21 cellular contexts compared by ENCODE assay signal in genomic region chr4:25621027-25621930, GRCh38. TPM values are rescaled to one million over a fixed set of nuclear protein-coding genes. Genes with fewer than 3 reads are reported as not detected.
A peak's percentile ranks its signal among the peaks of the same experiment; 100 is the strongest.
DNase-seq lines count a peak whose midpoint lies in the region; ATAC-seq and TF ChIP-seq lines count a peak whose summit lies in the region.
"Had no signal": no experiment of that assay in that cellular context is flagged by ENCODE, and none has a peak within 500 bp of the region (broad histone marks: within the 10 kb centered on the region; RNA-seq: fewer than 3 reads in every experiment).

No MANE protein-coding gene starts in this region.

- TF ChIP-seq CTCF in spleen (IDR thresholded peaks at IDR 0.05 in 8 of 11, conservative IDR thresholded peaks at IDR 0.05 in 3 of 11), result no peak

- no peak overlapping the region for H3K27ac ChIP-seq in spleen
- H3K27ac ChIP-seq: esophagus muscularis mucosa had no signal

- ATAC-seq in GM21381 (IDR thresholded peaks at IDR 0.05; ENCODE audit: unreplicated experiment), result peak; percentile 57
- no peak for ATAC-seq in HG03025 (IDR thresholded peaks at IDR 0.05; ENCODE audit: low FRiP score, unreplicated experiment)

- WGBS in spleen, 5 donors, result 44 to 53% (median 49%) methylated on average over 15 of the region's 15 CpGs

- no peaks in the 10 kb centered on the region for H3K9me3 ChIP-seq in spleen
- H3K9me3 ChIP-seq: esophagus muscularis mucosa had no signal

- peaks cover 0 to 21% (median 0%) of the 10 kb centered on the region in 7 donors for H3K27me3 ChIP-seq in spleen (replicated peaks in 1 of 7)

- no peak for TF ChIP-seq POLR2A in spleen (IDR thresholded peaks at IDR 0.05)

- intact Hi-C loops in spleen (cut with DNase I; ENCODE audit: low total_unique reads), result no loop called here

- H3K36me3 ChIP-seq in spleen, result no peaks in the 10 kb centered on the region
- H3K36me3 ChIP-seq: esophagus muscularis mucosa had no signal

- no peak for TF ChIP-seq RAD21 in Ishikawa (IDR thresholded peaks at IDR 0.05; ENCODE audit: low read depth)

- DNase-seq in iPS-NIHi11 (ENCODE audit: low spot score) (peak; percentile 22), spleen (peak; percentile 13), ureter (ENCODE audit: low spot score) (no peak), Kasumi-1 (lab: John Stamatoyannopoulos, UW) (no peak)
- DNase-seq in activated CD4-positive, alpha-beta T cell treated with anti-CD3 and anti-CD28 coated beads, Interleukin-2, amount 50 U/mL, for 1 hour, result no peak
- DNase-seq: activated CD4-positive, alpha-beta T cell treated with anti-CD3 and anti-CD28 coated beads for 4 hours; activated CD8-positive, alpha-beta memory T cell treated with anti-CD3 and anti-CD28 coated beads, Interleukin-2, amount 50 U/mL, for 48 hours; activated naive CD4-positive, alpha-beta T cell treated with anti-CD3 and anti-CD28 coated beads, Interleukin-2, amount 10 ng/mL, durations not matched to agents 7 days and 5 days; midbrain; NCI-H187; NCI-H526; OCI-M1; T1000 had no signal

- H3K4me3 ChIP-seq in spleen, result no peak overlapping the region
- H3K4me3 ChIP-seq: esophagus muscularis mucosa, smooth muscle cell had no signal

- TF ChIP-seq EP300 in Ishikawa (IDR thresholded peaks at IDR 0.05; ENCODE audit: borderline replicate concordance), result peak; percentile 70; the same call in 1 of the 2 replicates

- H3K4me1 ChIP-seq in spleen, result no peaks in the 10 kb centered on the region
- H3K4me1 ChIP-seq: esophagus muscularis mucosa had no signal

TF ChIP-seq in Ishikawa, 13 proteins besides CTCF, POLR2A, EP300 and RAD21:
- TF ChIP-seq USF1 (IDR thresholded peaks at IDR 0.05), result peak; percentile 61
- peak; percentile 79 for TF ChIP-seq TCF12 (IDR thresholded peaks at IDR 0.05; ENCODE audit: low read depth)
- TF ChIP-seq CEBPB (IDR thresholded peaks at IDR 0.05), result peak; percentile 5; the same call in 1 of the 2 replicates
- TF ChIP-seq, protein P1, sequence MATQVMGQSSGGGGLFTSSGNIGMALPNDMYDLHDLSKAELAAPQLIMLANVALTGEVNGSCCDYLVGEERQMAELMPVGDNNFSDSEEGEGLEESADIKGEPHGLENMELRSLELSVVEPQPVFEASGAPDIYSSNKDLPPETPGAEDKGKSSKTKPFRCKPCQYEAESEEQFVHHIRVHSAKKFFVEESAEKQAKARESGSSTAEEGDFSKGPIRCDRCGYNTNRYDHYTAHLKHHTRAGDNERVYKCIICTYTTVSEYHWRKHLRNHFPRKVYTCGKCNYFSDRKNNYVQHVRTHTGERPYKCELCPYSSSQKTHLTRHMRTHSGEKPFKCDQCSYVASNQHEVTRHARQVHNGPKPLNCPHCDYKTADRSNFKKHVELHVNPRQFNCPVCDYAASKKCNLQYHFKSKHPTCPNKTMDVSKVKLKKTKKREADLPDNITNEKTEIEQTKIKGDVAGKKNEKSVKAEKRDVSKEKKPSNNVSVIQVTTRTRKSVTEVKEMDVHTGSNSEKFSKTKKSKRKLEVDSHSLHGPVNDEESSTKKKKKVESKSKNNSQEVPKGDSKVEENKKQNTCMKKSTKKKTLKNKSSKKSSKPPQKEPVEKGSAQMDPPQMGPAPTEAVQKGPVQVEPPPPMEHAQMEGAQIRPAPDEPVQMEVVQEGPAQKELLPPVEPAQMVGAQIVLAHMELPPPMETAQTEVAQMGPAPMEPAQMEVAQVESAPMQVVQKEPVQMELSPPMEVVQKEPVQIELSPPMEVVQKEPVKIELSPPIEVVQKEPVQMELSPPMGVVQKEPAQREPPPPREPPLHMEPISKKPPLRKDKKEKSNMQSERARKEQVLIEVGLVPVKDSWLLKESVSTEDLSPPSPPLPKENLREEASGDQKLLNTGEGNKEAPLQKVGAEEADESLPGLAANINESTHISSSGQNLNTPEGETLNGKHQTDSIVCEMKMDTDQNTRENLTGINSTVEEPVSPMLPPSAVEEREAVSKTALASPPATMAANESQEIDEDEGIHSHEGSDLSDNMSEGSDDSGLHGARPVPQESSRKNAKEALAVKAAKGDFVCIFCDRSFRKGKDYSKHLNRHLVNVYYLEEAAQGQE (IDR thresholded peaks at IDR 0.05; ENCODE audit: low read depth), result no peak
- peak; percentile 55; the same call in 1 of the 2 replicates for TF ChIP-seq NFIC (IDR thresholded peaks at IDR 0.05)
- TF ChIP-seq CREB1 (IDR thresholded peaks at IDR 0.05; ENCODE audit: low read depth), result no peak
- peak; percentile 69; the same call in 1 of the 2 replicates for TF ChIP-seq FOXM1 (IDR thresholded peaks at IDR 0.05; ENCODE audit: borderline replicate concordance, low read depth)
- TF ChIP-seq ZBTB7A (IDR thresholded peaks at IDR 0.05; ENCODE audit: low read depth), result peak; percentile 72; the same call in 1 of the 2 replicates
- TF ChIP-seq, protein P2, sequence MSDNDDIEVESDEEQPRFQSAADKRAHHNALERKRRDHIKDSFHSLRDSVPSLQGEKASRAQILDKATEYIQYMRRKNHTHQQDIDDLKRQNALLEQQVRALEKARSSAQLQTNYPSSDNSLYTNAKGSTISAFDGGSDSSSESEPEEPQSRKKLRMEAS (IDR thresholded peaks at IDR 0.05), result peak; percentile 60; the same call in 1 of the 2 replicates
- TF ChIP-seq TEAD4 (IDR thresholded peaks at IDR 0.05), result peak; percentile 94
TF ChIP-seq in Ishikawa: peak in this region for 8.

RNA-seq across cellular contexts. Expression of gene SLC34A2, which starts 34.4 kb away (rescaled TPM):
- under 1 TPM in 1 of 7 donors, not detected in 6; 0.61 TPM for total RNA-seq in spleen
- polyA plus RNA-seq in spleen, result under 1 TPM; 0.04 to 0.17 (median 0.16) TPM
- 2.5 TPM for total RNA-seq in ureter
- total RNA-seq: MCF 10A, osteocyte, SK-MEL-5 had no signal
- polyA plus RNA-seq: smooth muscle cell had no signal

Comparison
In these comparisons a context has a peak if more than half of its experiments do, and no peak if none do; other contexts are left out.
1. DNase-seq: peak in iPS-NIHi11 (single experiment) and spleen (single experiment); none in ureter (single experiment), Kasumi-1 (0 of 2) and activated CD4-positive, alpha-beta T cell treated with anti-CD3 and anti-CD28 coated beads, Interleukin-2, amount 50 U/mL, for 1 hour (single experiment).